In the genomic region with DNA sequence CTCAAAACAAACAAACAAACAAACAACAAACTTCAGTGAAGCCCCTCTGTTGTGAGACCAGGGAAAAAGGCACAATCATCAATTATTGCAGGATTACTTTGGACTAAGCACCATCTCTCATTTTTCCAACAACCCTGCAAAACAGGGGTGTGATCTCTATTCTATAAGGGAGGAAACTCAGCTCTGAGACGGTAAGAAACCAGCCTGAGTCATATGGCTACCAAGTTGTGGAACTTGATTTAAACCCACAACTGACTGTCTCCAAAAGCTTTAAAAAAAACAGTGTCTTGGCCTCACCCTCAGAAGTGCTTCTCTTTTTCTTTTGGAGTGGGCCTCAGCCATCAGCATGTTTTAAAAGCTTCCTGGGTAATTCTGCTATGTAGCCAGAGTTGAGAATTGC, we compare ENCODE assay signal across 9 cellular contexts. TPM values are rescaled to one million over a fixed set of nuclear protein-coding genes. Genes with fewer than 3 reads are reported as not detected.
DNase-seq lines count a peak whose midpoint lies in the region; ATAC-seq and TF ChIP-seq lines count a peak whose summit lies in the region.
"Had no signal": no experiment of that assay in that cellular context is flagged by ENCODE, and none has a peak within 500 bp of the region (broad histone marks: within the 10 kb centered on the region; RNA-seq: fewer than 3 reads in every experiment).

No MANE protein-coding gene starts in this region.

- TF ChIP-seq POLR2A in esophagus squamous epithelium (IDR thresholded peaks at IDR 0.05): no peak

- H3K27ac ChIP-seq in HL-60 (replicated peaks) (peak overlapping the region; percentile 26; the same call in 1 of the 2 replicates), esophagus squamous epithelium (peak overlapping the region in 3 of 4 donors; percentile 48 to 75 (median 65)), neural progenitor cell (no peak overlapping the region)

- no peaks in the 10 kb centered on the region for H4K20me1 ChIP-seq in neural progenitor cell (ENCODE audit: low read depth)

- H3K79me2 ChIP-seq in neural progenitor cell (ENCODE audit: low read depth): no peaks in the 10 kb centered on the region

- in situ Hi-C loops in ACHN (cut with HindIII; ENCODE audit: low pct_ligation_motif_present, low pct_unique_long_range_greater_than_20kb, low sequenced_read_pairs): no loop called here

- peak; percentile 84 for ATAC-seq in GM21390 (IDR thresholded peaks at IDR 0.05; ENCODE audit: unreplicated experiment)

- peaks cover 0 to 36% (median 0%) of the 10 kb centered on the region in 3 donors for H3K36me3 ChIP-seq in esophagus squamous epithelium
- H3K36me3 ChIP-seq in neural progenitor cell: no peaks in the 10 kb centered on the region

- H3K27ac Mint-ChIP-seq in neural progenitor cell: no peak overlapping the region
- H3K27ac Mint-ChIP-seq: naive B cell had no signal

- no peaks in the 10 kb centered on the region for H3F3A ChIP-seq in neural progenitor cell (ENCODE audit: low read depth)

- H3K4me2 ChIP-seq in neural progenitor cell: no peak overlapping the region

- intact Hi-C loops in esophagus squamous epithelium (cut with DNase I): no loop called here

- no peak overlapping the region for H3K9ac ChIP-seq in neural progenitor cell

- H3K4me3 ChIP-seq in HL-60 (replicated peaks; ENCODE audit: insufficient read depth, low read length) (no peak overlapping the region), esophagus squamous epithelium (no peak overlapping the region), neural progenitor cell (no peak overlapping the region)

- WGBS in esophagus squamous epithelium, 2 donors: 9 to 38% methylated on average over 1 of the region's 1 CpG

- no peak overlapping the region for H3K4me3 Mint-ChIP-seq in neural progenitor cell
- H3K4me3 Mint-ChIP-seq: naive B cell had no signal

- H3K36me3 Mint-ChIP-seq in neural progenitor cell: no peaks in the 10 kb centered on the region

- peaks cover 1% of the 10 kb centered on the region for H3K9me3 Mint-ChIP-seq in neural progenitor cell

- peak; percentile 30 for DNase-seq in ELR (ENCODE audit: low read depth)
- DNase-seq in HL-60 (ENCODE audit: low read depth in 1 of 2, low spot score in 1 of 2): peak in 1 of 2 experiments; percentile 57
- no peak for DNase-seq in esophagus squamous epithelium (lab: John Stamatoyannopoulos, UW)
- no peak for DNase-seq in NCI-H146 (lab: John Stamatoyannopoulos, UW)
- DNase-seq in neural progenitor cell (ENCODE audit: low spot score): no peak
- DNase-seq in ACHN: no peak
- no peak for DNase-seq in cerebellar nuclear complex (lab: John Stamatoyannopoulos, UW)
- DNase-seq: naive B cell had no signal

- H3K4me1 Mint-ChIP-seq in neural progenitor cell: no peaks in the 10 kb centered on the region

- H3K4me1 ChIP-seq in esophagus squamous epithelium: peaks cover 3 to 39% (median 15%) of the 10 kb centered on the region in 3 donors
- no peaks in the 10 kb centered on the region for H3K4me1 ChIP-seq in neural progenitor cell

- no peaks in the 10 kb centered on the region for H3K27me3 ChIP-seq in HL-60 (ENCODE audit: insufficient read depth, poor library complexity, severe bottlenecking)
- no peaks in the 10 kb centered on the region for H3K27me3 ChIP-seq in esophagus squamous epithelium
- H3K27me3 ChIP-seq in neural progenitor cell: no peaks in the 10 kb centered on the region

- H3K9me3 ChIP-seq in esophagus squamous epithelium: peaks cover 0 to 5% (median 0%) of the 10 kb centered on the region in 3 donors
- H3K9me3 ChIP-seq in neural progenitor cell (ENCODE audit: low read depth): no peaks in the 10 kb centered on the region

- peaks cover 6% of the 10 kb centered on the region for H3K27me3 Mint-ChIP-seq in neural progenitor cell (ENCODE audit: insufficient read depth, low read depth)
- H3K27me3 Mint-ChIP-seq: naive B cell had no signal

- no peak overlapping the region for H2AFZ ChIP-seq in neural progenitor cell (replicated peaks)

- no peak for TF ChIP-seq CTCF in HL-60 (IDR thresholded peaks at IDR 0.05; ENCODE audit: insufficient read depth, low read length)
- TF ChIP-seq CTCF in esophagus squamous epithelium (IDR thresholded peaks at IDR 0.05): no peak
- no peak for TF ChIP-seq CTCF in neural progenitor cell (IDR thresholded peaks at IDR 0.05)

RNA-seq across cellular contexts. Expression of gene RIN3, which starts 49.8 kb away (rescaled TPM):
- total RNA-seq in esophagus squamous epithelium (1 to 10 TPM; 1.9 to 9.7 (median 4.4) TPM), neural progenitor cell (ENCODE audit: low replicate concordance) (0.09 and 0.22 TPM in 2 replicates)
